8 cellular contexts compared by ENCODE assay signal in the genomic region with DNA sequence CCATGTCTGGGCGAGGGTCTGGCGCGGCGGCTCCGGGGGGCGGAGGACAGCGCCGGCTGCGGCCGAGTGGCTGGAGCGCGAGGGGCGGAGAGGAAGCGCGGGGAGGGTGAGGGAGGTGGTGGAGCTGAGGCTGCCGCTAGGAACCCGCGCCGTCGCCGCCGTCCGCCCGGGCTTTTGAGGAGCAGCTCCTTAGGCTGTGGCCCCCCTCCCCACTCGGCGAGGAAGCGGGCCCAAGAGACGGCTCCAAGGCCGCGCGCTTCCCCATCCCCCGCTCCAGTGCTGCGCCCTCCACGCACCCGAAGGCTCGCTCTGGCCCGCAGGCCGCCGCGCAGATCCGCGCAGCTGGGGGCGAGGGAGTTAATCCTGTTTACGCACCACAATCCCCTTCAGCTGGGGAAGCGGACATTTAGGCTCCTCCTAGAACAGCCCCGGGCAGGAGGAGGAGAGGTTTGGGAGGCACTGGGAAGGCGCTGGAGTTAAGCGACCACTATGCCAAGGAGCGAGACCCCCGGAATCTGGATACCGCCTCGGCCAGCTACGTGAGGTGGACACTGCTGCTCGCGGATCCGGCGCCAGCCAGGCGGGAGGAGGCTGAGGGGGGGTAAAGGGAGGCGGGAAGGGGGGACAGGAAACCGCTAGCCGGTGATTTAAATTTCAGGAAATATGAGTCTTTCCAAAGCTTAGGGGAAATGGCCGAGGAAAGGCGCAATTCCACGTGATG. TPM values are rescaled to one million over a fixed set of nuclear protein-coding genes. Genes with fewer than 3 reads are reported as not detected.
DNase-seq lines count a peak whose midpoint lies in the region; ATAC-seq, FAIRE-seq and TF ChIP-seq lines count a peak whose summit lies in the region.

A gene with protein sequence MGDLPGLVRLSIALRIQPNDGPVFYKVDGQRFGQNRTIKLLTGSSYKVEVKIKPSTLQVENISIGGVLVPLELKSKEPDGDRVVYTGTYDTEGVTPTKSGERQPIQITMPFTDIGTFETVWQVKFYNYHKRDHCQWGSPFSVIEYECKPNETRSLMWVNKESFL (minus strand): TSS at position 553 of the 721 bp plus-strand sequence. CDS start 549 bp downstream, at position 4.

- H3K27ac ChIP-seq in right cardiac atrium (ENCODE audit: low read length) (peak within 1 kb of the TSS; percentile 93), pancreas (peak within 1 kb of the TSS; percentile 20 to 73 (median 64))

- under 1% methylated on average over 64 of the region's 64 CpGs for WGBS in right cardiac atrium
- WGBS in pancreas, 2 donors, result 0 to 1% methylated on average over 38 to 64 of the region's 64 CpGs

- TF ChIP-seq CTCF in astrocyte of the spinal cord (IDR thresholded peaks at IDR 0.05; ENCODE audit: low read depth, low read length), result no peak
- TF ChIP-seq CTCF in pancreas (IDR thresholded peaks at IDR 0.05), result no peak

- H3K9me3 ChIP-seq in right cardiac atrium (ENCODE audit: control insufficient read depth, low read length) (no peaks in the 10 kb centered on the region), pancreas (no peaks in the 10 kb centered on the region)

- no peaks in the 10 kb centered on the region for H3K36me3 ChIP-seq in pancreas

- H3K27me3 ChIP-seq in right cardiac atrium (ENCODE audit: control insufficient read depth, insufficient read depth), result no peaks in the 10 kb centered on the region
- H3K27me3 ChIP-seq in pancreas, result peaks cover 0 to 19% (median 2%) of the 10 kb centered on the region in 4 donors

- in situ Hi-C loops in astrocyte of the spinal cord (cut with HindIII; ENCODE audit: low sequenced_read_pairs), result no loop called here

- ATAC-seq in right cardiac atrium, result peak; percentile 90 to 91
- ATAC-seq in pancreas, result peak; percentile 47 to 82 (median 74)
- ATAC-seq in HG03457 (IDR thresholded peaks at IDR 0.05; ENCODE audit: unreplicated experiment), result no peak
- ATAC-seq in GM21528 (IDR thresholded peaks at IDR 0.05; ENCODE audit: low FRiP score, unreplicated experiment), result no peak

- intact Hi-C loops in right cardiac atrium (cut with DNase I) (no loop called here), pancreas (cut with DNase I) (no loop called here)

- DNase-seq in stimulated activated CD4-positive, alpha-beta T cell treated with anti-CD3 and anti-CD28 coated beads, TNF-alpha, amount 100 ng/mL, for 24 hours (ENCODE audit: low read depth in 3 of 3), result peak in 2 of 3 experiments; percentile 1 to 3
- no peak for DNase-seq in stimulated activated CD4-positive, alpha-beta T cell treated with anti-CD3 and anti-CD28 coated beads, Interleukin-4, amount 100 ng/mL, for 4 hours
- DNase-seq in NCI-H510A treated with DMSO at 0.1 percent for 48 hours (lab: John Stamatoyannopoulos, UW), result peak; percentile 59
- DNase-seq in astrocyte of the spinal cord (ENCODE audit: low read depth, low spot score), result peak; percentile 83
- peak; percentile 78 to 91 (median 89) for DNase-seq in right cardiac atrium
- peak; percentile 15 to 72 (median 36) for DNase-seq in pancreas

- H3K4me3 ChIP-seq in astrocyte of the spinal cord (ENCODE audit: low read depth, low read length), result peak within 1 kb of the TSS; percentile 79
- H3K4me3 ChIP-seq in right cardiac atrium (ENCODE audit: low read length), result peak within 1 kb of the TSS; percentile 75
- H3K4me3 ChIP-seq in pancreas, result peak within 1 kb of the TSS; percentile 27 to 54 (median 40)

- H3K4me1 ChIP-seq in right cardiac atrium (ENCODE audit: control insufficient read depth, insufficient read depth, low read length) (peaks cover 3% of the 10 kb centered on the region), pancreas (peaks cover 0 to 6% (median 0%) of the 10 kb centered on the region in 3 donors)

- FAIRE-seq in pancreas (lab: Jason Lieb, UNC), result no peak

RNA-seq across cellular contexts. Expression of the gene that starts here (rescaled TPM):
- total RNA-seq in right cardiac atrium (10 to 100 TPM; 16.9 to 24.1 (median 20.0) TPM), pancreas (1 to 10 TPM in 5 of 6 donors, under 1 TPM in 1; 0.85 to 4.8 (median 2.1) TPM)
- polyA plus RNA-seq in right cardiac atrium (16.8 TPM), pancreas (1 to 10 TPM; 3.7 to 6.4 TPM)

Comparison
In these comparisons a context has a peak if more than half of its experiments do, and no peak if none do; other contexts are left out.
1. DNase-seq: peak in stimulated activated CD4-positive, alpha-beta T cell treated with anti-CD3 and anti-CD28 coated beads, TNF-alpha, amount 100 ng/mL, for 24 hours (2 of 3), NCI-H510A treated with DMSO at 0.1 percent for 48 hours (single experiment), astrocyte of the spinal cord (single experiment), right cardiac atrium (3 of 3) and pancreas (6 of 6); none in stimulated activated CD4-positive, alpha-beta T cell treated with anti-CD3 and anti-CD28 coated beads, Interleukin-4, amount 100 ng/mL, for 4 hours (0 of 2).
2. ATAC-seq: peak in right cardiac atrium (2 of 2) and pancreas (4 of 4); none in HG03457 (single experiment) and GM21528 (single experiment).
3. Peak in every context shown above with its lines, with median percentiles within 50 percentile points of each other: H3K4me3 ChIP-seq.